Comparison of ENCODE assay signal across 16 cellular contexts in the genomic region with DNA sequence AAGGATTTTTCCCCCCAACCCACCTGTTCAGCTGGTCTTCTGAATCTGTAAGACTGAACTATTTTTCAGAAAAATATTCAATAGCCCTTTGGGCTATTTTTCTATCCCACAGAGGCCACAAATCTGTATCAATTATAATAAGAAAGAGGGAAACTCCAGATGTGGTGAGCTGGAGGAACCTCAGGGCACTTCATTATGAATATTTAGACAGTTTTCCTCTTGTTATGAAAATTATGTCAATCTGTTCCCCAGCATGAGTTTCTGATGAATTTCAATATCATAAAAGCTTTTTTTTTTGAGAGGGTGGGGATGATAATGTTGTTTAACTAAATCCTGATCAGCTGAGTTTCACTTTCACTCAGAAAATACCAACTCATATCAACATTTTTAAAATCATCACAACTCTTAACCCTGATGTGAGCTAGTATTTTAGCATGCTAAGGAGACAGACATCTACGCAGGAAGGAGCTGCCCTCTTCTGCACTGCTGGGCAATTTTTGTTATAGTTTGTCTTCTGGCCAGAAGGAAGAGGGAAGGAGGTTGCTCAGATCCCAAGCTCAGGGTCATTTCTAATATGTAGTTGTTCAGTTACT.
DNase-seq lines count a peak whose midpoint lies in the region; ATAC-seq and TF ChIP-seq lines count a peak whose summit lies in the region.
"Had no signal": no experiment of that assay in that cellular context is flagged by ENCODE, and none has a peak within 500 bp of the region (broad histone marks: within the 10 kb centered on the region; RNA-seq: fewer than 3 reads in every experiment).

No MANE protein-coding gene starts in this region.

- no peak overlapping the region for H3K27ac ChIP-seq in RWPE1
- H3K27ac ChIP-seq: ascending aorta, left ventricle myocardium inferior, pancreas, right lobe of liver had no signal

- no peaks in the 10 kb centered on the region for H3K9me3 Mint-ChIP-seq in activated naive CD4-positive, alpha-beta T cell treated with anti-CD3 and anti-CD28 coated beads, Interleukin-2, amount 50 U/mL, for 72 hours
- H3K9me3 Mint-ChIP-seq in effector memory CD8-positive, alpha-beta T cell, result no peaks in the 10 kb centered on the region

- peak overlapping the region; percentile 20 to 57 for H3K27ac Mint-ChIP-seq in activated naive CD4-positive, alpha-beta T cell treated with anti-CD3 and anti-CD28 coated beads, Interleukin-2, amount 50 U/mL, for 72 hours
- H3K27ac Mint-ChIP-seq in T-helper 17 cell, result peak overlapping the region; percentile 57
- H3K27ac Mint-ChIP-seq in effector memory CD8-positive, alpha-beta T cell, result peak overlapping the region; percentile 69 to 85

- peak; percentile 57 to 77 for ATAC-seq in activated naive CD4-positive, alpha-beta T cell treated with anti-CD3 and anti-CD28 coated beads, Interleukin-2, amount 50 U/mL, for 72 hours
- no peak for ATAC-seq in T-helper 17 cell
- ATAC-seq in effector memory CD8-positive, alpha-beta T cell (replicated peaks), result peak; percentile 32
- no peak for ATAC-seq in HG02642 (IDR thresholded peaks at IDR 0.05; ENCODE audit: poor library complexity, unreplicated experiment)
- ATAC-seq: pancreas, right lobe of liver had no signal

- TF ChIP-seq CTCF in RWPE1 (conservative IDR thresholded peaks at IDR 0.05; ENCODE audit: low read depth), result no peak

- H3K36me3 Mint-ChIP-seq in activated naive CD4-positive, alpha-beta T cell treated with anti-CD3 and anti-CD28 coated beads, Interleukin-2, amount 50 U/mL, for 72 hours, result peaks cover 0 to 4% of the 10 kb centered on the region in 2 donors
- H3K36me3 Mint-ChIP-seq in T-helper 17 cell (ENCODE audit: low read depth), result no peaks in the 10 kb centered on the region
- peaks cover 60% of the 10 kb centered on the region for H3K36me3 Mint-ChIP-seq in effector memory CD8-positive, alpha-beta T cell (ENCODE audit: insufficient read depth)

- H3K4me1 Mint-ChIP-seq in T-helper 17 cell, result peaks cover 14% of the 10 kb centered on the region
- H3K4me1 Mint-ChIP-seq in effector memory CD8-positive, alpha-beta T cell (ENCODE audit: low read depth in 2 of 2), result peaks cover 16 to 21% of the 10 kb centered on the region in 2 donors

- DNase-seq in activated naive CD4-positive, alpha-beta T cell treated with anti-CD3 and anti-CD28 coated beads, Interleukin-2, amount 50 U/mL, for 72 hours (ENCODE audit: low spot score in 2 of 2), result no peak
- no peak for DNase-seq in activated naive CD4-positive, alpha-beta T cell treated with anti-CD3 and anti-CD28 coated beads, Interleukin-2, amount 50 U/mL, for 16 hours
- DNase-seq in T-helper 17 cell (no peak), SKM-1 (lab: John Stamatoyannopoulos, UW; ENCODE audit: unreplicated experiment) (no peak), RWPE1 (ENCODE audit: low spot score) (no peak)
- no peak for DNase-seq in effector memory CD8-positive, alpha-beta T cell
- DNase-seq: activated CD4-positive, alpha-beta T cell treated with anti-CD3 and anti-CD28 coated beads for 1 hour; glutamatergic neuron; left ventricle myocardium inferior; NCI-H1092 treated with DMSO at 0.1 percent for 48 hours; NCI-H510A; pancreas; right lobe of liver; SHP77 had no signal

- POLR2A ChIA-PET in RWPE1 (lab: Yijun Ruan, JAX; ENCODE audit: low non-redundant PET), result no interaction called here

- CTCF ChIA-PET in RWPE1 (lab: Yijun Ruan, JAX), result no interaction called here

- no peaks in the 10 kb centered on the region for H3K27me3 Mint-ChIP-seq in T-helper 17 cell
- no peaks in the 10 kb centered on the region for H3K27me3 Mint-ChIP-seq in effector memory CD8-positive, alpha-beta T cell

- no peaks in the 10 kb centered on the region for H3K9me3 ChIP-seq in T-helper 17 cell (ENCODE audit: control insufficient read depth, low read length, poor library complexity, severe bottlenecking)
- H3K9me3 ChIP-seq: ascending aorta, left ventricle myocardium inferior, pancreas, right lobe of liver had no signal

- peak overlapping the region; percentile 25 for H3K4me3 Mint-ChIP-seq in T-helper 17 cell
- no peak overlapping the region for H3K4me3 Mint-ChIP-seq in effector memory CD8-positive, alpha-beta T cell

Comparison
In these comparisons a context has a peak if more than half of its experiments do, and no peak if none do; other contexts are left out.
1. ATAC-seq: peak in activated naive CD4-positive, alpha-beta T cell treated with anti-CD3 and anti-CD28 coated beads, Interleukin-2, amount 50 U/mL, for 72 hours (2 of 2) and effector memory CD8-positive, alpha-beta T cell (single experiment); none in T-helper 17 cell (single experiment) and HG02642 (single experiment).
2. Peak in every context shown above with its lines, with median percentiles within 50 percentile points of each other: H3K27ac Mint-ChIP-seq.